ENCODE assay signal across 30 cellular contexts in the genomic region with DNA sequence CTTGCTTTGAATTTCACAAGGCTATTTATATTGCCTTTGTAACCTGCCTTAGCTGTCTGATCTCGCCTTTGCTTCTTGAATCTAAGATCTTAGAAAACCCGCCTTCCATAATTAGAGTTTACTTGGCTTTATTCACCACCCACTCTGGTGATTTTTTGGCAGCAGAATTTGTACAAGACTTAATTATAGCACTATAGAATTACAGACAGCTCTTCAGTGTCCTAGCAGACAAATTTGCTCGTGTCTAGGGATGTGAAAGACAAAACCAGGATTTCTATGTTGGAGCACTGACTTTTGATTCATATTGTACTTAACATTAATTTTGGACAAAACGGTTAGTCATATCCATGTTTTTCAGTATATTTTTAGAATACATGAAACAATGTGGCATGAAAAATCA.
"Had no signal": no experiment of that assay in that cellular context is flagged by ENCODE, and none has a peak within 500 bp of the region (broad histone marks: within the 10 kb centered on the region; RNA-seq: fewer than 3 reads in every experiment).

No MANE protein-coding gene starts in this region.

- H3K4me1 ChIP-seq: foreskin keratinocyte, neural progenitor cell, parathyroid adenoma, testis had no signal

- H3K9me3 Mint-ChIP-seq: naive thymus-derived CD4-positive, alpha-beta T cell; nephron; neural progenitor cell; stimulated activated effector memory CD8-positive, alpha-beta T cell treated with anti-CD3 and anti-CD28 coated beads, Interleukin-12 subunit alpha, Interleukin-12 subunit beta, amount 100 ng/mL, for 72 hours; type B pancreatic cell had no signal

- H3K79me2 ChIP-seq: parathyroid adenoma had no signal

- H3K9ac ChIP-seq: neural progenitor cell, parathyroid adenoma had no signal

- H3K36me3 ChIP-seq: esophagus muscularis mucosa, heart right ventricle, neural progenitor cell, stomach, tibial artery had no signal

- DNase-seq: dorsolateral prefrontal cortex; effector CD4-positive, alpha-beta T cell; foreskin keratinocyte; glutamatergic neuron; heart right ventricle; hippocampal formation; islet precursor cell; left ventricle myocardium superior; mesendoderm; midbrain; naive thymus-derived CD4-positive, alpha-beta T cell; stimulated activated CD4-positive, alpha-beta T cell treated with anti-CD3 and anti-CD28 coated beads, Interleukin-12 subunit alpha, Interleukin-12 subunit beta, amount 100 ng/mL, for 4 hours; stimulated activated CD4-positive, alpha-beta T cell treated with anti-CD3 and anti-CD28 coated beads, Interleukin-1b, Interleukin-23, amount 100 ng/mL, for 48 hours; stimulated activated CD4-positive, alpha-beta T cell treated with anti-CD3 and anti-CD28 coated beads, Interleukin-4, amount 100 ng/mL, for 1 hour; stimulated activated naive CD4-positive, alpha-beta T cell treated with Interleukin-2 at 50 U/mL for 16 hours; stomach; testis; tibial artery had no signal

- H3K4me1 Mint-ChIP-seq: neural progenitor cell; stimulated activated effector memory CD8-positive, alpha-beta T cell treated with anti-CD3 and anti-CD28 coated beads, Interleukin-12 subunit alpha, Interleukin-12 subunit beta, amount 100 ng/mL, for 72 hours had no signal

- H3K27me3 Mint-ChIP-seq: progenitor cell of endocrine pancreas, type B pancreatic cell had no signal

- H3K4me3 Mint-ChIP-seq: naive thymus-derived CD4-positive, alpha-beta T cell; nephron; neural progenitor cell; stimulated activated effector memory CD8-positive, alpha-beta T cell treated with anti-CD3 and anti-CD28 coated beads, Interleukin-12 subunit alpha, Interleukin-12 subunit beta, amount 100 ng/mL, for 72 hours; type B pancreatic cell had no signal

- ATAC-seq: foreskin keratinocyte; heart right ventricle; left ventricle myocardium superior; naive thymus-derived CD4-positive, alpha-beta T cell; sciatic nerve; stimulated activated effector memory CD8-positive, alpha-beta T cell treated with anti-CD3 and anti-CD28 coated beads, Interleukin-12 subunit alpha, Interleukin-12 subunit beta, amount 100 ng/mL, for 72 hours had no signal

- H3K27ac Mint-ChIP-seq: naive thymus-derived CD4-positive, alpha-beta T cell; neural progenitor cell; progenitor cell of endocrine pancreas; stimulated activated effector memory CD8-positive, alpha-beta T cell treated with anti-CD3 and anti-CD28 coated beads, Interleukin-12 subunit alpha, Interleukin-12 subunit beta, amount 100 ng/mL, for 72 hours; type B pancreatic cell had no signal

- H2AFZ ChIP-seq: neural progenitor cell, parathyroid adenoma had no signal

- FAIRE-seq: colon, endothelial cell of umbilical vein had no signal

- H3K27me3 ChIP-seq: dorsolateral prefrontal cortex, foreskin keratinocyte, heart right ventricle, neural progenitor cell, stomach, testis, tibial artery had no signal

- H3K4me3 ChIP-seq: dorsolateral prefrontal cortex, esophagus muscularis mucosa, heart right ventricle, lung, neural progenitor cell, smooth muscle cell, stomach, testis, tibial artery had no signal

- H3K4me2 ChIP-seq: neural progenitor cell, smooth muscle cell had no signal

- H3K9me3 ChIP-seq: esophagus muscularis mucosa, heart right ventricle, stomach, testis, tibial artery had no signal

- H3K27ac ChIP-seq: esophagus muscularis mucosa, foreskin keratinocyte, heart right ventricle, neural progenitor cell, parathyroid adenoma, stomach, testis, tibial artery had no signal

- H3K36me3 Mint-ChIP-seq: naive thymus-derived CD4-positive, alpha-beta T cell; stimulated activated effector memory CD8-positive, alpha-beta T cell treated with anti-CD3 and anti-CD28 coated beads, Interleukin-12 subunit alpha, Interleukin-12 subunit beta, amount 100 ng/mL, for 72 hours; type B pancreatic cell had no signal
